20 cellular contexts compared by ENCODE assay signal in the genomic region with DNA sequence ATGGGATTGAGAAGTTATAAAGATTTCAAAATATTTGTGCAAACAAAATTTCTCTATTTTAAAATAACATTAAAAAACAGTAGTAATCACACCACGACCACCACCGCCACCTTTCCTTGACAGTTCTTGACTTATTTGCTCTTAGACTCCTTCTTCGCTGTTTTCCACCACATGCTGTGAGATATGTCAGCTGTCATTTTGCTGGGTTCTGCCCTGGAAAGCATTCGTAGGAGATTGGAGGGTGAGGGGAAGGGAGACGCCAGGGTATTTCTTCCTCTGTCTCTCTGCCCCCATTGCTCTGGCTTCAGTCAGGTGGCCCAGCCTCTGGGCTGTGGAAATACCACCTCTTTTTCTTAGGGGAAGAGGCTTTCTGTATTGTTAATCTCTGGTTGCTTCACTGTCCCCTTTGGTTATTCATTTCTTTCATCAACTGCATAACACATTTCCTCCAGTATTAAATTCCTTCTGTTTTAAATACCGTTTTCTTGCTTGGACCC.
DNase-seq lines count a peak whose midpoint lies in the region; ATAC-seq and TF ChIP-seq lines count a peak whose summit lies in the region.
"Had no signal": no experiment of that assay in that cellular context is flagged by ENCODE, and none has a peak within 500 bp of the region (broad histone marks: within the 10 kb centered on the region; RNA-seq: fewer than 3 reads in every experiment).

No MANE protein-coding gene starts in this region.

- no peak overlapping the region for H3K23ac ChIP-seq in neuronal stem cell (ENCODE audit: low read depth, low read length, poor library complexity)

- H3K9me3 Mint-ChIP-seq in GM23338, result no peaks in the 10 kb centered on the region
- no peaks in the 10 kb centered on the region for H3K9me3 Mint-ChIP-seq in WTC11
- H3K9me3 Mint-ChIP-seq: CD8-positive, alpha-beta T cell had no signal

- no peak for TF ChIP-seq CTCF in GM23338 (conservative IDR thresholded peaks at IDR 0.05; ENCODE audit: low read depth in 2 of 2)
- no peak for TF ChIP-seq CTCF in WTC11 (IDR thresholded peaks at IDR 0.05)
- TF ChIP-seq CTCF in neural cell (IDR thresholded peaks at IDR 0.05; ENCODE audit: poor library complexity, severe bottlenecking), result no peak

- H3K4me1 ChIP-seq in GM23338 (ENCODE audit: insufficient read depth) (peaks cover 16% of the 10 kb centered on the region), neuronal stem cell (ENCODE audit: control insufficient read depth in 2 of 2, insufficient read depth in 1 of 2, low read depth in 1 of 2, low read length in 2 of 2) (peaks cover 5 to 7% of the 10 kb centered on the region in 2 donors)
- H3K4me1 ChIP-seq: BLaER1, HAP-1 had no signal

- no peak overlapping the region for H2AFZ ChIP-seq in GM23338
- H2AFZ ChIP-seq in neural cell (ENCODE audit: low read depth, low read length), result no peak overlapping the region
- H2AFZ ChIP-seq in neuronal stem cell (ENCODE audit: low read length), result peak overlapping the region; percentile 80

- H3K4me3 Mint-ChIP-seq in GM23338 (no peak overlapping the region), WTC11 (no peak overlapping the region)
- H3K4me3 Mint-ChIP-seq: B cell; CD4-positive, CD25-positive, alpha-beta regulatory T cell; CD8-positive, alpha-beta T cell; HFFc6 had no signal

- CTCF ChIA-PET in WTC11 (lab: Charles Lee), result no interaction called here

- no peak overlapping the region for H3K4ac ChIP-seq in neuronal stem cell (ENCODE audit: low read length)

- TF ChIP-seq RAD21 in neural cell (conservative IDR thresholded peaks at IDR 0.05), result peak; percentile 36

- no peak overlapping the region for H2BK15ac ChIP-seq in neuronal stem cell (ENCODE audit: low read length)

- POLR2A ChIA-PET in WTC11 (lab: Charles Lee), result no interaction called here

- H3K4me2 ChIP-seq in GM23338, result no peak overlapping the region
- H3K4me2 ChIP-seq in neural cell (ENCODE audit: low read length), result peak overlapping the region; percentile 3
- no peak overlapping the region for H3K4me2 ChIP-seq in neuronal stem cell (ENCODE audit: insufficient read depth, low read length, poor library complexity, severe bottlenecking)
- H3K4me2 ChIP-seq: BLaER1 had no signal

- H3K18ac ChIP-seq in neuronal stem cell (ENCODE audit: low read length), result peak overlapping the region; percentile 1

- H3K79me1 ChIP-seq in neuronal stem cell (ENCODE audit: low read depth, low read length), result no peaks in the 10 kb centered on the region

- no peaks in the 10 kb centered on the region for H3K27me3 ChIP-seq in GM23338 (ENCODE audit: insufficient read depth)
- no peaks in the 10 kb centered on the region for H3K27me3 ChIP-seq in neural cell (ENCODE audit: insufficient read depth, low read depth, low read length)
- H3K27me3 ChIP-seq in neuronal stem cell (ENCODE audit: control insufficient read depth in 3 of 3, insufficient read depth in 3 of 3, low read depth in 1 of 3, low read length in 3 of 3), result no peaks in the 10 kb centered on the region
- H3K27me3 ChIP-seq: BLaER1 had no signal

- H2BK120ac ChIP-seq in neuronal stem cell (ENCODE audit: low read depth, low read length), result no peak overlapping the region

- DNase-seq in GM23338 (ENCODE audit: low spot score) (peak; percentile 27), WTC11 (ENCODE audit: low spot score) (no peak), neuronal stem cell (ENCODE audit: low spot score) (no peak), SKM-1 (lab: John Stamatoyannopoulos, UW; ENCODE audit: unreplicated experiment) (no peak), NCI-H2081 (lab: John Stamatoyannopoulos, UW) (no peak), NCI-H1694 treated with DMSO at 0.1 percent for 48 hours (lab: John Stamatoyannopoulos, UW) (no peak)
- DNase-seq in activated CD4-positive, alpha-beta T cell treated with anti-CD3 and anti-CD28 coated beads, Interleukin-2, amount 50 U/mL, for 4 hours, result no peak
- DNase-seq: CD4-positive, CD25-positive, alpha-beta regulatory T cell; CD8-positive, alpha-beta T cell; DMS 273 treated with DMSO at 0.1 percent for 48 hours; DMS79; EL; GDM1; HFFc6 had no signal

- H3K9ac ChIP-seq in neural cell (ENCODE audit: low read length) (no peak overlapping the region), neuronal stem cell (ENCODE audit: low read depth, low read length, poor library complexity) (no peak overlapping the region)
- H3K9ac ChIP-seq: BLaER1 had no signal

- peak; percentile 79 for ATAC-seq in GM23338
- ATAC-seq in WTC11, result peak; percentile 80
- ATAC-seq: CD8-positive, alpha-beta T cell had no signal

- H3K9me2 ChIP-seq in GM23338 (ENCODE audit: insufficient read depth) (no peaks in the 10 kb centered on the region), neural cell (ENCODE audit: insufficient read depth, low read length) (no peaks in the 10 kb centered on the region)

- H4K91ac ChIP-seq in neuronal stem cell (ENCODE audit: low read depth, low read length, poor library complexity), result no peak overlapping the region

- H2BK12ac ChIP-seq in neuronal stem cell (ENCODE audit: low read length), result no peak overlapping the region

- H2BK5ac ChIP-seq in neuronal stem cell (ENCODE audit: low read length), result no peak overlapping the region

- WGBS in neuronal stem cell (ENCODE audit: extremely low coverage in 2 of 2, insufficient read length in 2 of 2, insufficient replicate concordance in 1 of 2), 2 donors, result no CpG with 5 or more reads among the region's 6 CpGs

- H3K4me3 ChIP-seq in GM23338 (no peak overlapping the region), neural cell (ENCODE audit: low read length) (peak overlapping the region; percentile 24), neuronal stem cell (ENCODE audit: low read length in 2 of 2) (no peak overlapping the region)
- H3K4me3 ChIP-seq: BLaER1, HAP-1 had no signal

- H3K36me3 Mint-ChIP-seq in GM23338 (ENCODE audit: low read depth) (no peaks in the 10 kb centered on the region), WTC11 (no peaks in the 10 kb centered on the region)
- H3K36me3 Mint-ChIP-seq: CD4-positive, CD25-positive, alpha-beta regulatory T cell; CD8-positive, alpha-beta T cell had no signal

- peaks cover 16% of the 10 kb centered on the region for H3K4me1 Mint-ChIP-seq in GM23338
- H3K4me1 Mint-ChIP-seq in WTC11, result peaks cover 25% of the 10 kb centered on the region
- H3K4me1 Mint-ChIP-seq: B cell; CD4-positive, CD25-positive, alpha-beta regulatory T cell had no signal

- no peak overlapping the region for H4K8ac ChIP-seq in neuronal stem cell (ENCODE audit: low read depth, low read length)

- H3K27ac Mint-ChIP-seq in GM23338, result no peak overlapping the region
- 0 out of 2 replicates have a peak overlapping the region, but pooled peaks have one; percentile 48 for H3K27ac Mint-ChIP-seq in WTC11
- H3K27ac Mint-ChIP-seq: B cell; CD4-positive, CD25-positive, alpha-beta regulatory T cell; CD8-positive, alpha-beta T cell; HFFc6 had no signal

- H3K27ac ChIP-seq in GM23338 (ENCODE audit: low read depth) (no peak overlapping the region), neural cell (ENCODE audit: low read length) (peak overlapping the region; percentile 17), neuronal stem cell (replicated peaks; ENCODE audit: low read length) (no peak overlapping the region)
- H3K27ac ChIP-seq: 22Rv1, BLaER1, C4-2B had no signal

- peak; percentile 93 for TF ChIP-seq EP300 in neural cell (conservative IDR thresholded peaks at IDR 0.05; ENCODE audit: poor library complexity, severe bottlenecking)

- no peaks in the 10 kb centered on the region for H3K79me2 ChIP-seq in GM23338 (replicated peaks; ENCODE audit: insufficient read depth)
- H3K79me2 ChIP-seq in neural cell (replicated peaks; ENCODE audit: insufficient read depth, low read length), result no peaks in the 10 kb centered on the region

- no peak overlapping the region for H2AK5ac ChIP-seq in neuronal stem cell (ENCODE audit: low read depth, low read length)

- no peaks in the 10 kb centered on the region for H3F3A ChIP-seq in GM23338 (replicated peaks; ENCODE audit: low read depth)
- H3F3A ChIP-seq in neural cell (ENCODE audit: insufficient read depth, low read length, poor library complexity, severe bottlenecking), result peaks cover 3% of the 10 kb centered on the region

- no peak overlapping the region for H3K14ac ChIP-seq in neuronal stem cell (ENCODE audit: low read length)

- H3K9me3 ChIP-seq in neural cell (ENCODE audit: low read length) (no peaks in the 10 kb centered on the region), neuronal stem cell (replicated peaks in 1 of 2; ENCODE audit: control insufficient read depth in 2 of 2, insufficient read depth in 1 of 2, low read depth in 1 of 2, low read length in 2 of 2) (no peaks in the 10 kb centered on the region)
- H3K9me3 ChIP-seq: BLaER1, HAP-1 had no signal

- H3K27me3 Mint-ChIP-seq in GM23338 (ENCODE audit: insufficient read depth, low read depth, poor library complexity) (no peaks in the 10 kb centered on the region), WTC11 (ENCODE audit: low read depth) (no peaks in the 10 kb centered on the region)

- H4K20me1 ChIP-seq in GM23338 (replicated peaks; ENCODE audit: insufficient read depth) (no peaks in the 10 kb centered on the region), neural cell (ENCODE audit: insufficient read depth) (no peaks in the 10 kb centered on the region)
- H4K20me1 ChIP-seq: BLaER1 had no signal

- H3K36me3 ChIP-seq in GM23338 (ENCODE audit: insufficient read depth) (no peaks in the 10 kb centered on the region), neural cell (ENCODE audit: insufficient read depth, low read length) (no peaks in the 10 kb centered on the region), neuronal stem cell (replicated peaks in 1 of 2; ENCODE audit: control insufficient read depth in 2 of 2, insufficient read depth in 2 of 2, low read length in 2 of 2) (no peaks in the 10 kb centered on the region)
- H3K36me3 ChIP-seq: BLaER1, HAP-1 had no signal

TF ChIP-seq in GM23338, 12 proteins besides CTCF, POLR2A, EP300 and RAD21 (continues in another document):
- no peak for TF ChIP-seq STAT1 (IDR thresholded peaks at IDR 0.05; ENCODE audit: unreplicated experiment)

TF ChIP-seq in WTC11, 78 proteins besides CTCF, POLR2A, EP300 and RAD21 (continues in another document):
- no peak for TF ChIP-seq ZNF396 (CRISPR knock-in tag; IDR thresholded peaks at IDR 0.05; ENCODE audit: borderline replicate concordance)

TF ChIP-seq in neural cell, 6 proteins besides CTCF, POLR2A, EP300 and RAD21 (continues in another document):
- peak; percentile 90 for TF ChIP-seq POLR2AphosphoS5 (IDR thresholded peaks at IDR 0.05)
- TF ChIP-seq TAF1 (IDR thresholded peaks at IDR 0.05; ENCODE audit: low read depth), result no peak
